Comparison of ENCODE assay signal across 1 cellular context in genomic region chr6:28322661-28323060, GRCh38.
TF ChIP-seq lines count a peak whose summit lies in the region.

No MANE protein-coding gene starts in this region.

TF ChIP-seq in HepG2, 621 proteins besides CTCF, POLR2A, EP300 and RAD21 (continued from another document and continues in another):
- TF ChIP-seq STAT6 (CRISPR knock-in tag; IDR thresholded peaks at IDR 0.05; ENCODE audit: borderline replicate concordance) (no peak), CREBL2 (CRISPR knock-in tag; IDR thresholded peaks at IDR 0.05; ENCODE audit: borderline replicate concordance) (no peak), KLF13 (CRISPR knock-in tag; IDR thresholded peaks at IDR 0.05) (no peak), ZFYVE20 (CRISPR knock-in tag; IDR thresholded peaks at IDR 0.05; ENCODE audit: borderline replicate concordance, low read depth) (no peak), CHD2 (IDR thresholded peaks at IDR 0.05; ENCODE audit: low read depth, low read length) (no peak), ZNF878 (CRISPR knock-in tag; IDR thresholded peaks at IDR 0.05) (peak; percentile 27; the same call in 1 of the 2 replicates), CHD4 (IDR thresholded peaks at IDR 0.05; ENCODE audit: borderline replicate concordance, low read length) (no peak), PCBP1 (IDR thresholded peaks at IDR 0.05; ENCODE audit: borderline replicate concordance, low read depth, low read length) (no peak), SRF (IDR thresholded peaks at IDR 0.05; ENCODE audit: low read depth, low read length) (no peak), SIX1 (CRISPR knock-in tag; IDR thresholded peaks at IDR 0.05; ENCODE audit: borderline replicate concordance) (peak; percentile 75; the same call in 1 of the 2 replicates), ZBTB43 (CRISPR knock-in tag; conservative IDR thresholded peaks at IDR 0.05) (no peak), CBX1 (IDR thresholded peaks at IDR 0.05; ENCODE audit: low read depth) (no peak), YEATS4 (CRISPR knock-in tag; IDR thresholded peaks at IDR 0.05; ENCODE audit: borderline replicate concordance) (no peak), JARID2 (CRISPR knock-in tag; IDR thresholded peaks at IDR 0.05; ENCODE audit: insufficient replicate concordance) (no peak), PREB (CRISPR knock-in tag; IDR thresholded peaks at IDR 0.05) (no peak), ZNF280D (CRISPR knock-in tag; IDR thresholded peaks at IDR 0.05) (no peak), SALL2 (CRISPR knock-in tag; IDR thresholded peaks at IDR 0.05) (no peak), ZNF597 (CRISPR knock-in tag; IDR thresholded peaks at IDR 0.05) (no peak), PATZ1 (CRISPR knock-in tag; IDR thresholded peaks at IDR 0.05) (peak; percentile 27; the same call in 1 of the 2 replicates), MYPOP (CRISPR knock-in tag; IDR thresholded peaks at IDR 0.05) (no peak), ZNF709 (CRISPR knock-in tag; IDR thresholded peaks at IDR 0.05) (no peak), ZNF10 (CRISPR knock-in tag; IDR thresholded peaks at IDR 0.05; ENCODE audit: borderline replicate concordance, low read depth) (no peak), ZNF12 (CRISPR knock-in tag; IDR thresholded peaks at IDR 0.05) (no peak; the same call in 1 of the 2 replicates), ZBTB49 (CRISPR knock-in tag; IDR thresholded peaks at IDR 0.05; ENCODE audit: borderline replicate concordance) (no peak), DBP (CRISPR knock-in tag; IDR thresholded peaks at IDR 0.05; ENCODE audit: not compliant biosample characterization) (no peak), ZBTB14 (CRISPR knock-in tag; IDR thresholded peaks at IDR 0.05) (no peak), SMARCC2 (IDR thresholded peaks at IDR 0.05) (no peak), ZSCAN9 (CRISPR knock-in tag; IDR thresholded peaks at IDR 0.05; ENCODE audit: borderline replicate concordance) (no peak), AGO1 (IDR thresholded peaks at IDR 0.05; ENCODE audit: low read depth, low read length, poor library complexity, severe bottlenecking) (no peak), ZNF839 (CRISPR knock-in tag; IDR thresholded peaks at IDR 0.05; ENCODE audit: borderline replicate concordance) (no peak), KLF6 (CRISPR knock-in tag; IDR thresholded peaks at IDR 0.05) (no peak), SAFB2 (CRISPR knock-in tag; IDR thresholded peaks at IDR 0.05; ENCODE audit: borderline replicate concordance, low read depth) (no peak), ZNF121 (CRISPR knock-in tag; IDR thresholded peaks at IDR 0.05) (no peak), TFDP1 (CRISPR knock-in tag; IDR thresholded peaks at IDR 0.05; ENCODE audit: borderline replicate concordance) (0 out of 2 replicates have a peak, but pooled peaks have one; percentile 24)
